ENCODE assay signal across 2 cellular contexts in genomic region chr4:41217373-41217772, GRCh38.
TF ChIP-seq lines count a peak whose summit lies in the region.

No MANE protein-coding gene starts in this region.

TF ChIP-seq in HCT116, 20 proteins besides CTCF, POLR2A, EP300 and RAD21:
- TF ChIP-seq ELF1 (IDR thresholded peaks at IDR 0.05; ENCODE audit: borderline replicate concordance, low read depth) (no peak), MAX (IDR thresholded peaks at IDR 0.05) (no peak), SRF (IDR thresholded peaks at IDR 0.05; ENCODE audit: low read depth) (no peak), CBX3 (IDR thresholded peaks at IDR 0.05; ENCODE audit: low read depth) (no peak), EZH2 (IDR thresholded peaks at IDR 0.05) (no peak), EZH2phosphoT487 (IDR thresholded peaks at IDR 0.05; ENCODE audit: borderline replicate concordance) (no peak), ZFX (IDR thresholded peaks at IDR 0.05) (no peak), ZBTB33 (IDR thresholded peaks at IDR 0.05; ENCODE audit: extremely low read depth, insufficient replicate concordance, low read length) (no peak), YY1 (IDR thresholded peaks at IDR 0.05; ENCODE audit: extremely low read depth, insufficient replicate concordance, low read depth, low read length) (no peak), REST (IDR thresholded peaks at IDR 0.05; ENCODE audit: low read depth) (no peak), POLR2AphosphoS5 (IDR thresholded peaks at IDR 0.05; ENCODE audit: low read depth, low read length) (no peak), TCF7L2 (IDR thresholded peaks at IDR 0.05; ENCODE audit: borderline replicate concordance, extremely low read depth, insufficient read depth, insufficient read length) (no peak), SP1 (IDR thresholded peaks at IDR 0.05; ENCODE audit: low read depth) (no peak), ATF3 (IDR thresholded peaks at IDR 0.05) (no peak), CEBPB (IDR thresholded peaks at IDR 0.05; ENCODE audit: low read depth) (no peak), SIN3A (IDR thresholded peaks at IDR 0.05; ENCODE audit: low read depth) (no peak)

TF ChIP-seq in K562, 482 proteins besides CTCF, POLR2A, EP300 and RAD21:
- TF ChIP-seq ZBTB8A (IDR thresholded peaks at IDR 0.05; ENCODE audit: partially characterized antibody): no peak
- TF ChIP-seq IRF1 (CRISPR knock-in tag; IDR thresholded peaks at IDR 0.05; ENCODE audit: borderline replicate concordance): no peak
- no peak for TF ChIP-seq ATF1 (CRISPR knock-in tag; IDR thresholded peaks at IDR 0.05)
- TF ChIP-seq ATF1 (tag; IDR thresholded peaks at IDR 0.05): peak; percentile 68
- peak; percentile 36; the same call in 1 of the 2 replicates for TF ChIP-seq ATF7 (IDR thresholded peaks at IDR 0.05)
- TF ChIP-seq ELF2 (CRISPR knock-in tag; IDR thresholded peaks at IDR 0.05): no peak
TF ChIP-seq in K562: peak in this region for 2.
